In genomic region chr2:197191177-197191947, GRCh38 we compare ENCODE assay signal across 8 cellular contexts.
DNase-seq lines count a peak whose midpoint lies in the region; ATAC-seq, FAIRE-seq and TF ChIP-seq lines count a peak whose summit lies in the region.

No MANE protein-coding gene starts in this region.

- H3K27ac ChIP-seq in cardiac muscle cell (no peak overlapping the region), astrocyte (ENCODE audit: low read depth, low read length) (no peak overlapping the region), thoracic aorta (no peak overlapping the region)

- H3K27ac Mint-ChIP-seq in astrocyte (ENCODE audit: unreplicated experiment), result no peak overlapping the region

- no peaks in the 10 kb centered on the region for H3K27me3 ChIP-seq in cardiac muscle cell
- no peaks in the 10 kb centered on the region for H3K27me3 ChIP-seq in astrocyte (ENCODE audit: insufficient read depth, low read length)
- H3K27me3 ChIP-seq in thoracic aorta (replicated peaks; ENCODE audit: insufficient read depth), result no peaks in the 10 kb centered on the region

- no peak overlapping the region for H3K4me2 ChIP-seq in astrocyte (ENCODE audit: low read length)

- H3K4me3 ChIP-seq in cardiac muscle cell (no peak overlapping the region), astrocyte (ENCODE audit: insufficient read depth, low read depth, low read length) (no peak overlapping the region), thoracic aorta (no peak overlapping the region)

- no peak overlapping the region for H3K4me3 Mint-ChIP-seq in astrocyte (ENCODE audit: unreplicated experiment)

- no peak overlapping the region for H2AFZ ChIP-seq in astrocyte (ENCODE audit: low read depth, low read length)

- H3K4me1 ChIP-seq in cardiac muscle cell (ENCODE audit: low read depth) (peaks cover 4% of the 10 kb centered on the region), astrocyte (ENCODE audit: insufficient read depth, low read length) (no peaks in the 10 kb centered on the region), thoracic aorta (ENCODE audit: control insufficient read depth in 1 of 2, low read depth in 2 of 2) (peaks cover 7 to 36% of the 10 kb centered on the region in 2 donors)

- no peaks in the 10 kb centered on the region for H4K20me1 ChIP-seq in astrocyte (ENCODE audit: insufficient read depth, low read length)

- TF ChIP-seq CTCF in cardiac muscle cell (IDR thresholded peaks at IDR 0.05; ENCODE audit: low read depth, low read length) (peak; percentile 63), astrocyte (IDR thresholded peaks at IDR 0.05; ENCODE audit: insufficient read depth, low read depth, low read length) (peak; percentile 66), thoracic aorta (IDR thresholded peaks at IDR 0.05) (peak; percentile 65)

- ATAC-seq in HG02678 (IDR thresholded peaks at IDR 0.05; ENCODE audit: unreplicated experiment) (peak; percentile 59), thoracic aorta (ENCODE audit: insufficient number of reproducible peaks, low FRiP score, low read depth) (no peak)

- DNase-seq in cardiac muscle cell (ENCODE audit: low read depth in 1 of 2, low spot score in 1 of 2) (peak; percentile 58 to 62), cardiac septum (ENCODE audit: low spot score) (no peak), NCI-H345 treated with DMSO at 0.1 percent for 48 hours (lab: John Stamatoyannopoulos, UW; ENCODE audit: unreplicated experiment) (peak; percentile 43), astrocyte (ENCODE audit: low read depth) (no peak), thoracic aorta (ENCODE audit: low spot score) (no peak), EL (no peak)

- H3K9me3 Mint-ChIP-seq in astrocyte (ENCODE audit: unreplicated experiment), result no peaks in the 10 kb centered on the region

- H3K9me3 ChIP-seq in cardiac muscle cell (ENCODE audit: low read depth) (no peaks in the 10 kb centered on the region), astrocyte (ENCODE audit: insufficient read depth, low read depth, low read length) (no peaks in the 10 kb centered on the region), thoracic aorta (no peaks in the 10 kb centered on the region)

- peak; percentile 91 for FAIRE-seq in astrocyte (lab: Jason Lieb, UNC)
- FAIRE-seq in islet of Langerhans (lab: Jason Lieb, UNC), result peak; percentile 100

- H3K27me3 Mint-ChIP-seq in astrocyte (ENCODE audit: low read depth, unreplicated experiment), result peaks cover 2% of the 10 kb centered on the region

- H3K36me3 ChIP-seq in cardiac muscle cell (no peaks in the 10 kb centered on the region), astrocyte (ENCODE audit: insufficient read depth, low read length) (no peaks in the 10 kb centered on the region), thoracic aorta (no peaks in the 10 kb centered on the region)

- H3K79me2 ChIP-seq in astrocyte (ENCODE audit: insufficient read depth, low read length), result no peaks in the 10 kb centered on the region

- H3K9ac ChIP-seq in astrocyte (ENCODE audit: low read length), result no peak overlapping the region

- H3K36me3 Mint-ChIP-seq in astrocyte (ENCODE audit: low read depth, unreplicated experiment), result no peaks in the 10 kb centered on the region

- intact Hi-C loops in cardiac septum (cut with DNase I), result loop anchor here (2.0 to 5.0 kb wide), 2 partner anchors 119 to 186 kb away; partner anchors contain the start of gene ANKRD44

- H3K4me1 Mint-ChIP-seq in astrocyte (ENCODE audit: low read depth, unreplicated experiment), result no peaks in the 10 kb centered on the region

Comparison
In these comparisons a context has a peak if more than half of its experiments do, and no peak if none do; other contexts are left out.
1. DNase-seq: peak in cardiac muscle cell (2 of 2) and NCI-H345 treated with DMSO at 0.1 percent for 48 hours (single experiment); none in cardiac septum (single experiment), astrocyte (single experiment), thoracic aorta (single experiment) and EL (single experiment).
2. Peak in every context shown above with its lines, with median percentiles within 50 percentile points of each other: CTCF ChIP-seq.